1 cellular context compared by ENCODE assay signal in genomic region chr2:152335016-152335850, GRCh38.
TF ChIP-seq lines count a peak whose summit lies in the region.

Gene FMNL2, plus strand, starts transcription at chr2:152335174.

TF ChIP-seq in HepG2, 621 proteins besides CTCF, POLR2A, EP300 and RAD21 (continued from another document and continues in another):
- TF ChIP-seq ZNF749 (CRISPR knock-in tag; IDR thresholded peaks at IDR 0.05; ENCODE audit: borderline replicate concordance) = peak; percentile 33; the same call in 1 of the 2 replicates
- no peak; the same call in 1 of the 2 replicates for TF ChIP-seq JUN (CRISPR knock-in tag; IDR thresholded peaks at IDR 0.05)
- peak; percentile 82; the same call in 1 of the 2 replicates for TF ChIP-seq PAX8 (CRISPR knock-in tag; IDR thresholded peaks at IDR 0.05; ENCODE audit: borderline replicate concordance)
- peak; percentile 82 for TF ChIP-seq ASH2L (IDR thresholded peaks at IDR 0.05; ENCODE audit: insufficient read length, low read depth, low read length)
- TF ChIP-seq ZNF160 (CRISPR knock-in tag; IDR thresholded peaks at IDR 0.05) = peak; percentile 68
- TF ChIP-seq ZSCAN30 (CRISPR knock-in tag; IDR thresholded peaks at IDR 0.05) = peak; percentile 74; the same call in 1 of the 2 replicates
- TF ChIP-seq ZFP90 (CRISPR knock-in tag; IDR thresholded peaks at IDR 0.05; ENCODE audit: borderline replicate concordance) = peak; percentile 78; the same call in 1 of the 2 replicates
- TF ChIP-seq NFIB (CRISPR knock-in tag; IDR thresholded peaks at IDR 0.05; ENCODE audit: borderline replicate concordance) = no peak
- peak; percentile 95 for TF ChIP-seq AFF4 (CRISPR knock-in tag; IDR thresholded peaks at IDR 0.05)
- TF ChIP-seq ELF3 (CRISPR knock-in tag; IDR thresholded peaks at IDR 0.05) = peak; percentile 41; the same call in 1 of the 2 replicates
- 0 out of 2 replicates have a peak, but pooled peaks have one; percentile 10 for TF ChIP-seq ZNF878 (CRISPR knock-in tag; IDR thresholded peaks at IDR 0.05)
- TF ChIP-seq ZNF841 (CRISPR knock-in tag; IDR thresholded peaks at IDR 0.05; ENCODE audit: borderline replicate concordance) = no peak
- no peak for TF ChIP-seq PREB (CRISPR knock-in tag; IDR thresholded peaks at IDR 0.05)
- TF ChIP-seq SNAPC4 (CRISPR knock-in tag; IDR thresholded peaks at IDR 0.05) = no peak
- TF ChIP-seq SRSF4 (IDR thresholded peaks at IDR 0.05; ENCODE audit: low read depth, low read length, poor library complexity, severe bottlenecking) = no peak
- TF ChIP-seq ZFAT (CRISPR knock-in tag; conservative IDR thresholded peaks at IDR 0.05) = no peak
- no peak for TF ChIP-seq NFE2L1 (CRISPR knock-in tag; IDR thresholded peaks at IDR 0.05; ENCODE audit: borderline replicate concordance)
- peak; percentile 60; the same call in 1 of the 2 replicates for TF ChIP-seq ZNF232 (CRISPR knock-in tag; IDR thresholded peaks at IDR 0.05; ENCODE audit: borderline replicate concordance)
- peak; percentile 88 for TF ChIP-seq MEIS2 (CRISPR knock-in tag; IDR thresholded peaks at IDR 0.05)
- peak; percentile 52; the same call in 1 of the 2 replicates for TF ChIP-seq ZNF784 (CRISPR knock-in tag; IDR thresholded peaks at IDR 0.05; ENCODE audit: borderline replicate concordance)
- no peak for TF ChIP-seq SP1 (IDR thresholded peaks at IDR 0.05)
- peak; percentile 98 for TF ChIP-seq SP1 (CRISPR knock-in tag; IDR thresholded peaks at IDR 0.05)
- TF ChIP-seq SALL2 (CRISPR knock-in tag; IDR thresholded peaks at IDR 0.05) = peak; percentile 97
- TF ChIP-seq ARHGAP35 (CRISPR knock-in tag; IDR thresholded peaks at IDR 0.05; ENCODE audit: borderline replicate concordance) = 0 out of 2 replicates have a peak, but pooled peaks have one; percentile 62
- TF ChIP-seq ZNF280D (CRISPR knock-in tag; IDR thresholded peaks at IDR 0.05) = no peak; the same call in 1 of the 2 replicates
- TF ChIP-seq DR1 (CRISPR knock-in tag; IDR thresholded peaks at IDR 0.05) = peak; percentile 71; the same call in 1 of the 2 replicates
- TF ChIP-seq ZNF75D (CRISPR knock-in tag; IDR thresholded peaks at IDR 0.05; ENCODE audit: borderline replicate concordance) = no peak
- TF ChIP-seq ZBTB46 (CRISPR knock-in tag; IDR thresholded peaks at IDR 0.05; ENCODE audit: borderline replicate concordance) = no peak
- TF ChIP-seq ZBTB7A (CRISPR knock-in tag; IDR thresholded peaks at IDR 0.05) = peak; percentile 40; the same call in 1 of the 2 replicates
- peak; percentile 92; the same call in 1 of the 2 replicates for TF ChIP-seq RELA (CRISPR knock-in tag; IDR thresholded peaks at IDR 0.05)
- no peak for TF ChIP-seq HIVEP1 (CRISPR knock-in tag; IDR thresholded peaks at IDR 0.05)
- TF ChIP-seq GMEB1 (CRISPR knock-in tag; IDR thresholded peaks at IDR 0.05; ENCODE audit: borderline replicate concordance) = peak; percentile 76
- peak; percentile 68; the same call in 1 of the 2 replicates for TF ChIP-seq ZBTB7B (CRISPR knock-in tag; IDR thresholded peaks at IDR 0.05)
- no peak; the same call in 1 of the 2 replicates for TF ChIP-seq ZNF20 (CRISPR knock-in tag; IDR thresholded peaks at IDR 0.05)
- TF ChIP-seq ZFY (CRISPR knock-in tag; IDR thresholded peaks at IDR 0.05) = peak; percentile 97
- TF ChIP-seq PHF21A (CRISPR knock-in tag; IDR thresholded peaks at IDR 0.05) = peak; percentile 66; the same call in 1 of the 2 replicates
- peak; percentile 86 for TF ChIP-seq EED (CRISPR knock-in tag; IDR thresholded peaks at IDR 0.05)
- TF ChIP-seq MAFG (CRISPR knock-in tag; IDR thresholded peaks at IDR 0.05) = no peak
- no peak for TF ChIP-seq CENPX (CRISPR knock-in tag; IDR thresholded peaks at IDR 0.05)
- no peak for TF ChIP-seq ZNF576 (CRISPR knock-in tag; IDR thresholded peaks at IDR 0.05)
- TF ChIP-seq ZNF777 (CRISPR knock-in tag; IDR thresholded peaks at IDR 0.05) = no peak; the same call in 1 of the 2 replicates
- 0 out of 2 replicates have a peak, but pooled peaks have one; percentile 29 for TF ChIP-seq ZNF12 (CRISPR knock-in tag; IDR thresholded peaks at IDR 0.05)
- TF ChIP-seq CBX2 (IDR thresholded peaks at IDR 0.05; ENCODE audit: low read depth, low read length) = no peak
- TF ChIP-seq CBX2 (CRISPR knock-in tag; IDR thresholded peaks at IDR 0.05; ENCODE audit: low read depth) = no peak
- TF ChIP-seq IRX3 (CRISPR knock-in tag; IDR thresholded peaks at IDR 0.05; ENCODE audit: borderline replicate concordance, low read depth) = no peak
- TF ChIP-seq IKZF5 (CRISPR knock-in tag; IDR thresholded peaks at IDR 0.05) = peak; percentile 86
- peak; percentile 80; the same call in 1 of the 2 replicates for TF ChIP-seq KDM5B (CRISPR knock-in tag; IDR thresholded peaks at IDR 0.05; ENCODE audit: borderline replicate concordance)
- no peak for TF ChIP-seq ZNF780A (CRISPR knock-in tag; IDR thresholded peaks at IDR 0.05)
